ENCODE assay signal across 8 cellular contexts in the genomic region with DNA sequence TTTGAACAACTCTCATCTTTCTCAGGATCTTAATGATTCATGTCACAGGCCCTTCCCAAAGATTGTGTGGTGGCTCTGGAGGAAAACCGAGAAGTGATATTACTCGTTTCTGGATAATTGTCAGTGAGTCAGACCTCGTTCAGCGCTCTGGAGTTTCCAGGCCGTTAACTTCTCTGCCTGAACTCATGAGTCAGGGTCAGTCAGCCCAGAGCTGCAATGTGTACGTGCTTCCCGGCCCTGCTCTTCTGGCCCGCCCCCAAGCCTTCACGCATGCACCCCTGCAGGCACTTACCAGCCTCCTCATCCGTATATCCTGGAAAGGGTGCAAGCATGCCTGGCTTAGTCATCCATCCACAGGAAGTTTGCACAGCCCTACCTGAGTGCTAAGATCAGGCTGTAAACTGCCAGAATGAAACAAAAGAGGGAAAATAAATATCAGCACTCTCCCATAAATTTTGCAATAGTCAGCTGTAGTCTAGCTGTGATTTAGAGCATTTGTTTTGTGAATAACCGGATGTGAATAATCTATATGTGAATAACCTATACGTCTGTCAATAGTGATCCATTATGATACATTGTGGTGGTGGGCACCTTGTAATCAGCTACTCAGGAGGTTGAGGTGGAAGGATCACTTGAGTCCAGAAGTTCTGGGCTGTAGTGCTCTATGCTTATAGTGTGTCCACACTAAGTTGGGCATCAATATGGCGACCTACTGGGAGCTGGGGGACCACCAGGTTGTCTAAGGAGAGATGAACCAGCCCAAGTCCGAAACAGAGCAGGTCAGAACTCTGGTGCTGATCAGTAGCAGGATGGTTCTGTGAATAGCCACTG. TPM values are rescaled to one million over a fixed set of nuclear protein-coding genes. Genes with fewer than 3 reads are reported as not detected.
DNase-seq lines count a peak whose midpoint lies in the region; TF ChIP-seq lines count a peak whose summit lies in the region.

No MANE protein-coding gene starts in this region.

- H3K4me3 ChIP-seq in fibroblast of mammary gland (ENCODE audit: control insufficient read depth, low read depth, low read length) (no peak overlapping the region), prostate gland (no peak overlapping the region)

- H3K36me3 Mint-ChIP-seq in T-helper 1 cell treated with Interleukin-12 subunit alpha and Interleukin-12 subunit beta and Interleukin-4 antibody, amounts not matched to agents 30 μg/mL and 1 μg/mL, for 36 hours (ENCODE audit: low read depth) = no peaks in the 10 kb centered on the region

- peak; percentile 20 for DNase-seq in stimulated activated naive CD4-positive, alpha-beta T cell treated with Interleukin-2 at 50 U/mL for 16 hours (lab: John Stamatoyannopoulos, UW)
- no peak for DNase-seq in stimulated activated naive CD4-positive, alpha-beta T cell (lab: John Stamatoyannopoulos, UW)
- DNase-seq in LHCN-M2 (ENCODE audit: low read depth) (peak; percentile 99), fibroblast of mammary gland (ENCODE audit: low read depth) (peak; percentile 99), prostate gland (ENCODE audit: low spot score) (peak; percentile 93), KG1 (lab: John Stamatoyannopoulos, UW) (no peak), germinal center (ENCODE audit: low spot score) (no peak)

- TF ChIP-seq CTCF in fibroblast of mammary gland (conservative IDR thresholded peaks at IDR 0.05; ENCODE audit: control insufficient read depth, insufficient read depth, low read depth, low read length) (no peak), prostate gland (IDR thresholded peaks at IDR 0.05) (no peak)

- no peaks in the 10 kb centered on the region for H3K4me1 ChIP-seq in prostate gland (replicated peaks)

- peak; percentile 28 for TF ChIP-seq POLR2A in prostate gland (IDR thresholded peaks at IDR 0.05)

- peaks cover 6% of the 10 kb centered on the region for H3K9me3 Mint-ChIP-seq in T-helper 1 cell treated with Interleukin-12 subunit alpha and Interleukin-12 subunit beta and Interleukin-4 antibody, amounts not matched to agents 30 μg/mL and 1 μg/mL, for 36 hours

- H3K4me3 Mint-ChIP-seq in T-helper 1 cell treated with Interleukin-12 subunit alpha and Interleukin-12 subunit beta and Interleukin-4 antibody, amounts not matched to agents 30 μg/mL and 1 μg/mL, for 36 hours = peak overlapping the region; percentile 25

- no peaks in the 10 kb centered on the region for H3K36me3 ChIP-seq in prostate gland

- intact Hi-C loops in prostate gland (cut with DNase I) = no loop called here

- H3K9me3 ChIP-seq in prostate gland = no peaks in the 10 kb centered on the region

- peak overlapping the region; percentile 59 to 85 for H3K27ac ChIP-seq in prostate gland

- H3K27me3 Mint-ChIP-seq in T-helper 1 cell treated with Interleukin-12 subunit alpha and Interleukin-12 subunit beta and Interleukin-4 antibody, amounts not matched to agents 30 μg/mL and 1 μg/mL, for 36 hours (ENCODE audit: low read depth) = no peaks in the 10 kb centered on the region

- WGBS in prostate gland = 18% methylated on average over 14 of the region's 14 CpGs

- H3K27me3 ChIP-seq in prostate gland (replicated peaks; ENCODE audit: insufficient read depth) = no peaks in the 10 kb centered on the region

- H3K4me1 Mint-ChIP-seq in T-helper 1 cell treated with Interleukin-12 subunit alpha and Interleukin-12 subunit beta and Interleukin-4 antibody, amounts not matched to agents 30 μg/mL and 1 μg/mL, for 36 hours (ENCODE audit: low read depth) = peaks cover 21% of the 10 kb centered on the region

- H3K27ac Mint-ChIP-seq in T-helper 1 cell treated with Interleukin-12 subunit alpha and Interleukin-12 subunit beta and Interleukin-4 antibody, amounts not matched to agents 30 μg/mL and 1 μg/mL, for 36 hours = peak overlapping the region; percentile 70

RNA-seq across cellular contexts. Expression of a gene that starts 35.3 kb away (rescaled TPM):
- total RNA-seq in LHCN-M2 (2014; rRNA removed) (6.3 and 7.0 TPM in 2 replicates), prostate gland (10 to 100 TPM; 96.1 to 99.6 TPM)
- polyA plus RNA-seq in LHCN-M2 (2012) = 6.1 TPM

Comparison
In these comparisons a context has a peak if more than half of its experiments do, and no peak if none do; other contexts are left out.
1. DNase-seq: peak in stimulated activated naive CD4-positive, alpha-beta T cell treated with Interleukin-2 at 50 U/mL for 16 hours (single experiment), LHCN-M2 (single experiment), fibroblast of mammary gland (single experiment) and prostate gland (single experiment); none in stimulated activated naive CD4-positive, alpha-beta T cell (0 of 6), KG1 (single experiment) and germinal center (single experiment).
2. RNA of a gene that starts 35.3 kb away (total RNA-seq): 96.1 to 99.6 TPM in prostate gland; 6.3 to 7.0 TPM in LHCN-M2; every median in the first group is over 10 times any median in the second.